10 cellular contexts compared by ENCODE assay signal in genomic region chr18:23137788-23138216, GRCh38. TPM values are rescaled to one million over a fixed set of nuclear protein-coding genes. Genes with fewer than 3 reads are reported as not detected.
DNase-seq lines count a peak whose midpoint lies in the region; ATAC-seq and TF ChIP-seq lines count a peak whose summit lies in the region.
"Had no signal": no experiment of that assay in that cellular context is flagged by ENCODE, and none has a peak within 500 bp of the region (broad histone marks: within the 10 kb centered on the region; RNA-seq: fewer than 3 reads in every experiment).

No MANE protein-coding gene starts in this region.

- H3K27me3 Mint-ChIP-seq in natural killer cell treated with Interleukin-12 subunit alpha and Interleukin-12 subunit beta and Interleukin-15 and Interleukin-18, amount 100 ng/mL, for 72 hours = peaks cover 16 to 27% of the 10 kb centered on the region in 2 donors
- H3K27me3 Mint-ChIP-seq in activated naive CD4-positive, alpha-beta T cell treated with anti-CD3 and anti-CD28 coated beads for 36 hours (ENCODE audit: low read depth) = peaks cover 32% of the 10 kb centered on the region

- H3K27me3 ChIP-seq in dorsolateral prefrontal cortex = peaks cover 0 to 45% (median 4%) of the 10 kb centered on the region in 45 donors

- no peak for TF ChIP-seq CTCF in dorsolateral prefrontal cortex (IDR thresholded peaks at IDR 0.05 in 54 of 56, conservative IDR thresholded peaks at IDR 0.05 in 2 of 56; ENCODE audit: low read depth in 1 of 56, partially characterized antibody in 56 of 56)

- peak overlapping the region in 41 of 59 donors; percentile 8 to 93 (median 83) for H3K27ac ChIP-seq in dorsolateral prefrontal cortex

- peak overlapping the region in 58 of 59 donors; percentile 28 to 81 (median 67) for H3K4me3 ChIP-seq in dorsolateral prefrontal cortex

- DNase-seq in DMS153 (lab: John Stamatoyannopoulos, UW) (peak; percentile 50), NCI-H1092 treated with DMSO at 0.1 percent for 48 hours (lab: John Stamatoyannopoulos, UW) (peak; percentile 42), dorsolateral prefrontal cortex (no peak), A172 (ENCODE audit: low spot score) (no peak)
- no peak for DNase-seq in natural killer cell treated with Interleukin-12 subunit alpha and Interleukin-12 subunit beta and Interleukin-15 and Interleukin-18, amount 100 ng/mL, for 72 hours (ENCODE audit: low spot score)
- DNase-seq in activated naive CD4-positive, alpha-beta T cell (lab: John Stamatoyannopoulos, UW) = no peak
- DNase-seq in activated naive CD4-positive, alpha-beta T cell treated with anti-CD3 and anti-CD28 coated beads for 36 hours = no peak
- DNase-seq: activated CD4-positive, alpha-beta T cell treated with anti-CD3 and anti-CD28 coated beads for 1 hour; stimulated activated CD4-positive, alpha-beta T cell treated with anti-CD3 and anti-CD28 coated beads, Interleukin-15, amount 100 ng/mL, for 24 hours had no signal

- CTCF ChIA-PET in activated naive CD4-positive, alpha-beta T cell treated with anti-CD3 and anti-CD28 coated beads for 36 hours (lab: Charles Lee) = interaction anchor here (1.2 kb wide), 1 partner anchor 258 kb away, joined by 3 read pairs; no protein-coding TSS in a partner anchor

- no peaks in the 10 kb centered on the region for H3K36me3 Mint-ChIP-seq in natural killer cell treated with Interleukin-12 subunit alpha and Interleukin-12 subunit beta and Interleukin-15 and Interleukin-18, amount 100 ng/mL, for 72 hours
- H3K36me3 Mint-ChIP-seq in activated naive CD4-positive, alpha-beta T cell treated with anti-CD3 and anti-CD28 coated beads for 36 hours (ENCODE audit: low read depth) = no peaks in the 10 kb centered on the region

- intact Hi-C loops in dorsolateral prefrontal cortex (cut with DNase I) = loop anchor here in 1 of 2 donors (5.0 kb wide), 2 partner anchors 99 to 364 kb away; partner anchors contain the start of gene RMC1
- intact Hi-C loops in activated naive CD4-positive, alpha-beta T cell treated with anti-CD3 and anti-CD28 coated beads for 36 hours (cut with micrococcal nuclease) = loop anchor here (5.0 kb wide), 1 partner anchor 449 kb away; the partner anchor contains the start of gene NPC1

- H3K27ac Mint-ChIP-seq in natural killer cell treated with Interleukin-12 subunit alpha and Interleukin-12 subunit beta and Interleukin-15 and Interleukin-18, amount 100 ng/mL, for 72 hours = no peak overlapping the region
- no peak overlapping the region for H3K27ac Mint-ChIP-seq in activated naive CD4-positive, alpha-beta T cell treated with anti-CD3 and anti-CD28 coated beads for 36 hours

- peak overlapping the region; percentile 35 for H3K4me3 Mint-ChIP-seq in natural killer cell treated with Interleukin-12 subunit alpha and Interleukin-12 subunit beta and Interleukin-15 and Interleukin-18, amount 100 ng/mL, for 72 hours
- H3K4me3 Mint-ChIP-seq in activated naive CD4-positive, alpha-beta T cell treated with anti-CD3 and anti-CD28 coated beads for 36 hours = no peak overlapping the region

- no peak for ATAC-seq in natural killer cell treated with Interleukin-12 subunit alpha and Interleukin-12 subunit beta and Interleukin-15 and Interleukin-18, amount 100 ng/mL, for 72 hours
- no peak for ATAC-seq in HG03432 (IDR thresholded peaks at IDR 0.05; ENCODE audit: unreplicated experiment)

- H3K9me3 Mint-ChIP-seq in natural killer cell treated with Interleukin-12 subunit alpha and Interleukin-12 subunit beta and Interleukin-15 and Interleukin-18, amount 100 ng/mL, for 72 hours = no peaks in the 10 kb centered on the region
- no peaks in the 10 kb centered on the region for H3K9me3 Mint-ChIP-seq in activated naive CD4-positive, alpha-beta T cell treated with anti-CD3 and anti-CD28 coated beads for 36 hours

- H3K4me1 Mint-ChIP-seq in natural killer cell treated with Interleukin-12 subunit alpha and Interleukin-12 subunit beta and Interleukin-15 and Interleukin-18, amount 100 ng/mL, for 72 hours (ENCODE audit: low read depth in 2 of 2) = peaks cover 0 to 22% of the 10 kb centered on the region in 2 donors
- peaks cover 14% of the 10 kb centered on the region for H3K4me1 Mint-ChIP-seq in activated naive CD4-positive, alpha-beta T cell treated with anti-CD3 and anti-CD28 coated beads for 36 hours (ENCODE audit: low read depth)

RNA-seq across cellular contexts. Expression of gene CABLES1, which starts 2.5 kb away (rescaled TPM):
- 100 to 1,000 TPM in 9 of 120 experiments, 10 to 100 TPM in 111; 16.0 to 158 (median 62.6) TPM for total RNA-seq in dorsolateral prefrontal cortex
- under 1 TPM in 1 of 2 donors, not detected in 1; 0.39 TPM for total RNA-seq in natural killer cell treated with Interleukin-12 subunit alpha and Interleukin-12 subunit beta and Interleukin-15 and Interleukin-18, amount 100 ng/mL, for 72 hours
- total RNA-seq in A172 (2014; rRNA removed; shearing (Covaris generic)) = 7.1 and 11.3 TPM in 2 replicates
- total RNA-seq in activated naive CD4-positive, alpha-beta T cell treated with anti-CD3 and anti-CD28 coated beads for 36 hours = under 1 TPM; 0.12 to 0.38 TPM

Comparison
In these comparisons a context has a peak if more than half of its experiments do, and no peak if none do; other contexts are left out.
1. DNase-seq: peak in DMS153 (single experiment) and NCI-H1092 treated with DMSO at 0.1 percent for 48 hours (single experiment); none in dorsolateral prefrontal cortex (0 of 10), natural killer cell treated with Interleukin-12 subunit alpha and Interleukin-12 subunit beta and Interleukin-15 and Interleukin-18, amount 100 ng/mL, for 72 hours (single experiment), A172 (single experiment), activated naive CD4-positive, alpha-beta T cell (0 of 4) and activated naive CD4-positive, alpha-beta T cell treated with anti-CD3 and anti-CD28 coated beads for 36 hours (single experiment).